Comparison of ENCODE assay signal across 1 cellular context in the genomic region with DNA sequence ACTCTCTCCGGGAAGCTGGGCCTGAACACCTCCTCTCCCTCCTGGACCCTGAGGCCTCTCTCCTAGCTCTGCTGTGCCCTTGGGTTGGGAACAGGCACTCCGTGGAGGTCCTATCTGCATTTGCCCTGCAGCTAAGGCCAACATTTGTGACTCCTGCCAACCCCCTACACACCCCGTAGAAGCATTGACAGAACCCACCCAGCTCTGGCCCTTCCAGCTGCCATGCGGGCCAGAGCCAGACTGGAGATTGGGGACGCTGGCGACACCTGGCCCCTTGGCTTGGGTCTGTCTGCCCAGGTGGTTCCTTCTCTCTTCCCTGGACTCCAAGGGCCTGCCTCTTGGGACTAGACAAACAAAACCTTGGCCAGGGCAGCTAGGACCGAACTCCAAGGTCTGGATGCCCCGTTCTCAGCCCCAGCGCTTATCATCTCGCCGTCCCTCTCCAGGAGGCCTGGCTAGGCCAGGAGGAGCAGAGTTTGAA.
TF ChIP-seq lines count a peak whose summit lies in the region.

No MANE protein-coding gene starts in this region.

TF ChIP-seq in HepG2, 621 proteins besides CTCF, POLR2A, EP300 and RAD21 (continued from another document and continues in another):
- TF ChIP-seq MEF2D (CRISPR knock-in tag; IDR thresholded peaks at IDR 0.05), result no peak; the same call in 1 of the 2 replicates
- 0 out of 2 replicates have a peak, but pooled peaks have one; percentile 25 for TF ChIP-seq ZNF616 (CRISPR knock-in tag; IDR thresholded peaks at IDR 0.05; ENCODE audit: low read depth)
- TF ChIP-seq NFIC (IDR thresholded peaks at IDR 0.05; ENCODE audit: low read length), result no peak
- TF ChIP-seq ZNF276 (CRISPR knock-in tag; IDR thresholded peaks at IDR 0.05; ENCODE audit: low read depth), result no peak
- no peak for TF ChIP-seq ARNTL (CRISPR knock-in tag; IDR thresholded peaks at IDR 0.05)
- TF ChIP-seq HNRNPL (IDR thresholded peaks at IDR 0.05; ENCODE audit: low read depth, low read length), result 0 out of 2 replicates have a peak, but pooled peaks have one; percentile 46
- TF ChIP-seq, protein P1, sequence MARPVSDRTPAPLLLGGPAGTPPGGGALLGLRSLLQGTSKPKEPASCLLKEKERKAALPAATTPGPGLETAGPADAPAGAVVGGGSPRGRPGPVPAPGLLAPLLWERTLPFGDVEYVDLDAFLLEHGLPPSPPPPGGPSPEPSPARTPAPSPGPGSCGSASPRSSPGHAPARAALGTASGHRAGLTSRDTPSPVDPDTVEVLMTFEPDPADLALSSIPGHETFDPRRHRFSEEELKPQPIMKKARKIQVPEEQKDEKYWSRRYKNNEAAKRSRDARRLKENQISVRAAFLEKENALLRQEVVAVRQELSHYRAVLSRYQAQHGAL (CRISPR knock-in tag; IDR thresholded peaks at IDR 0.05; ENCODE audit: not compliant biosample characterization), result no peak
- no peak; the same call in 1 of the 2 replicates for TF ChIP-seq STAG1 (CRISPR knock-in tag; IDR thresholded peaks at IDR 0.05)
- TF ChIP-seq, protein P2, sequence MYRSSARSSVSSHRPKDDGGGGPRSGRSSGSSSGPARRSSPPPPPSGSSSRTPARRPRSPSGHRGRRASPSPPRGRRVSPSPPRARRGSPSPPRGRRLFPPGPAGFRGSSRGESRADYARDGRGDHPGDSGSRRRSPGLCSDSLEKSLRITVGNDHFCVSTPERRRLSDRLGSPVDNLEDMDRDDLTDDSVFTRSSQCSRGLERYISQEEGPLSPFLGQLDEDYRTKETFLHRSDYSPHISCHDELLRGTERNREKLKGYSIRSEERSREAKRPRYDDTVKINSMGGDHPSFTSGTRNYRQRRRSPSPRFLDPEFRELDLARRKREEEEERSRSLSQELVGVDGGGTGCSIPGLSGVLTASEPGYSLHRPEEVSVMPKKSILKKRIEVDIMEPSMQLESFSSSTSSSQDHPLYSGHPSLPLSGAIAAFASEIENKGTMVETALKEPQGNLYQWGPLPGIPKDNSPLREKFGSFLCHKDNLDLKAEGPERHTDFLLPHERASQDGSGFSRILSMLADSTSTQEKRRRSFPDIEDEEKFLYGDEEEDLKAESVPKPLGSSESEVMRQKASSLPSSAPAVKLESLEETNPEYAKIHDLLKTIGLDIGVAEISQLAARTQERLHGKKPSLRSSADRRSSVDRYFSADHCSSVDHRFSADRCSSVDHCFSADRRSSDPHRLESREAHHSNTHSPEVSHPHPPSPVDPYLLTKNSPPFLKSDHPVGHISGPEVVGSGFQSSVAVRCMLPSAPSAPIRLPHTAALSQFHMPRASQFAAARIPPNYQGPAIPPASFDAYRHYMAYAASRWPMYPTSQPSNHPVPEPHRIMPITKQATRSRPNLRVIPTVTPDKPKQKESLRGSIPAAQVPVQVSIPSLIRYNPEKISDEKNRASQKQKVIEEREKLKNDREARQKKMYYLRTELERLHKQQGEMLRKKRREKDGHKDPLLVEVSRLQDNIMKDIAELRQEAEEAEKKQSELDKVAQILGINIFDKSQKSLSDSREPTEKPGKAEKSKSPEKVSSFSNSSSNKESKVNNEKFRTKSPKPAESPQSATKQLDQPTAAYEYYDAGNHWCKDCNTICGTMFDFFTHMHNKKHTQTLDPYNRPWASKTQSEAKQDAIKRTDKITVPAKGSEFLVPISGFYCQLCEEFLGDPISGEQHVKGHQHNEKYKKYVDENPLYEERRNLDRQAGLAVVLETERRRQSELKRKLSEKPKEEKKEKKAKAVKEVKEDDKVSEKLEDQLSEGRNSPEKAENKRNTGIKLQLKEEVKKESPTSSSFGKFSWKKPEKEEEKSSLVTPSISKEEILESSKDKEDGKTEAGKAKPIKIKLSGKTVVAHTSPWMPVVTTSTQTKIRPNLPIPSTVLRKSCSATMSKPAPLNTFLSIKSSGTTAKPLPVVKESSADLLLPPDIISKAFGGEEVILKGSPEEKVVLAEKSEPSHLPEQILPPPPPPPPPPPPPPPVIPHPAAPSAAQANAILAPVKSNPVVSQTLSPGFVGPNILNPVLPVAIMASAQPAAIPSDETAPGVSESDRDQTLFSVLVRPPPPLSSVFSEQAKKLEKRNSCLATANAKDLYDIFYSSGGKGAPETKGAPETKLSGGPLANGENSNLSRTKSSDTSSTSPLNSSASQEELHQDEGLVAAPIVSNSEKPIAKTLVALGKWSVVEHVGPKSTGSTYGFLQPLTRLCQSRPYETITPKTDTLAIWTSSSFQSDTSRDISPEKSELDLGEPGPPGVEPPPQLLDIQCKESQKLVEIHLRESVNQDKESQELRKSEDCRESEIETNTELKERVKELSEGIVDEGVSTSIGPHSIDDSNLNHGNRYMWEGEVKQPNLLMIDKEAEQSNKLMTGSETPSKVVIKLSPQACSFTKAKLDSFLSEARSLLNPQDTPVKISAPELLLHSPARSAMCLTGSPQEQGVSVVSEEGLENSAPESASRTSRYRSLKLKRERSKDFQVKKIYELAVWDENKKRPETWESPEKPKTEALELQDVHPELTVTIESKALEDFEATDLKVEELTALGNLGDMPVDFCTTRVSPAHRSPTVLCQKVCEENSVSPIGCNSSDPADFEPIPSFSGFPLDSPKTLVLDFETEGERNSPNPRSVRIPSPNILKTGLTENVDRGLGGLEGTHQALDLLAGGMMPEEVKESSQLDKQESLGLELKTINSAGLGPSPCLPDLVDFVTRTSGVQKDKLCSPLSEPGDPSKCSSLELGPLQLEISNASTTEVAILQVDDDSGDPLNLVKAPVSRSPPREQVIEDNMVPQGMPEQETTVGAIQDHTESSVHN (CRISPR knock-in tag; IDR thresholded peaks at IDR 0.05), result peak; percentile 57; the same call in 1 of the 2 replicates
- TF ChIP-seq TARDBP (CRISPR knock-in tag; IDR thresholded peaks at IDR 0.05), result 0 out of 2 replicates have a peak, but pooled peaks have one; percentile 1
- no peak for TF ChIP-seq ATF1 (CRISPR knock-in tag; IDR thresholded peaks at IDR 0.05)
- TF ChIP-seq ZFAT (CRISPR knock-in tag; conservative IDR thresholded peaks at IDR 0.05), result no peak
- TF ChIP-seq DPF2 (CRISPR knock-in tag; IDR thresholded peaks at IDR 0.05; ENCODE audit: borderline replicate concordance, low read depth), result peak; percentile 24; the same call in 1 of the 2 replicates
- no peak for TF ChIP-seq HOXD1 (CRISPR knock-in tag; IDR thresholded peaks at IDR 0.05)
- no peak for TF ChIP-seq PHF5A (CRISPR knock-in tag; IDR thresholded peaks at IDR 0.05; ENCODE audit: low read depth, unreplicated experiment)
- TF ChIP-seq ZC3H4 (CRISPR knock-in tag; IDR thresholded peaks at IDR 0.05; ENCODE audit: borderline replicate concordance), result peak; percentile 66; the same call in 1 of the 2 replicates
- TF ChIP-seq, protein P3, sequence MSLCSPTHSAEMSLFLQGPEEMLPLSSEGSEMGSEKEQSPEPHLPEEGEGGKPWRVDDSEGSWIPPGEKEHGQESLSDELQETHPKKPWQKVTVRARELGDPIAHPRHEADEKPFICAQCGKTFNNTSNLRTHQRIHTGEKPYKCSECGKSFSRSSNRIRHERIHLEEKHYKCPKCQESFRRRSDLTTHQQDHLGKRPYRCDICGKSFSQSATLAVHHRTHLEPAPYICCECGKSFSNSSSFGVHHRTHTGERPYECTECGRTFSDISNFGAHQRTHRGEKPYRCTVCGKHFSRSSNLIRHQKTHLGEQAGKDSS (CRISPR knock-in tag; IDR thresholded peaks at IDR 0.05; ENCODE audit: borderline replicate concordance, low read depth), result peak; percentile 60; the same call in 1 of the 2 replicates
- TF ChIP-seq MYPOP (CRISPR knock-in tag; IDR thresholded peaks at IDR 0.05), result no peak
- peak; percentile 61; the same call in 1 of the 2 replicates for TF ChIP-seq ZNF598 (CRISPR knock-in tag; IDR thresholded peaks at IDR 0.05; ENCODE audit: borderline replicate concordance)
- TF ChIP-seq, protein P4, sequence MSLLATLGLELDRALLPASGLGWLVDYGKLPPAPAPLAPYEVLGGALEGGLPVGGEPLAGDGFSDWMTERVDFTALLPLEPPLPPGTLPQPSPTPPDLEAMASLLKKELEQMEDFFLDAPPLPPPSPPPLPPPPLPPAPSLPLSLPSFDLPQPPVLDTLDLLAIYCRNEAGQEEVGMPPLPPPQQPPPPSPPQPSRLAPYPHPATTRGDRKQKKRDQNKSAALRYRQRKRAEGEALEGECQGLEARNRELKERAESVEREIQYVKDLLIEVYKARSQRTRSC (CRISPR knock-in tag; IDR thresholded peaks at IDR 0.05; ENCODE audit: low read depth), result 0 out of 2 replicates have a peak, but pooled peaks have one; percentile 49
- no peak for TF ChIP-seq BHLHE40 (IDR thresholded peaks at IDR 0.05; ENCODE audit: low read length)
- no peak for TF ChIP-seq POLR2G (IDR thresholded peaks at IDR 0.05; ENCODE audit: low read depth, low read length)
- peak; percentile 74; the same call in 1 of the 2 replicates for TF ChIP-seq KDM5B (CRISPR knock-in tag; IDR thresholded peaks at IDR 0.05; ENCODE audit: borderline replicate concordance)
- TF ChIP-seq ZBTB7A (CRISPR knock-in tag; IDR thresholded peaks at IDR 0.05), result no peak; the same call in 1 of the 2 replicates
- no peak for TF ChIP-seq ZBTB49 (CRISPR knock-in tag; IDR thresholded peaks at IDR 0.05; ENCODE audit: borderline replicate concordance)
- peak; percentile 3; the same call in 1 of the 2 replicates for TF ChIP-seq HDAC1 (CRISPR knock-in tag; IDR thresholded peaks at IDR 0.05)
- no peak for TF ChIP-seq DR1 (CRISPR knock-in tag; IDR thresholded peaks at IDR 0.05)
- no peak for TF ChIP-seq ZNF496 (CRISPR knock-in tag; IDR thresholded peaks at IDR 0.05; ENCODE audit: insufficient replicate concordance)
- peak; percentile 64 for TF ChIP-seq ZFX (CRISPR knock-in tag; IDR thresholded peaks at IDR 0.05; ENCODE audit: low read depth)
- peak; percentile 24; the same call in 1 of the 2 replicates for TF ChIP-seq HNF4A (CRISPR knock-in tag; IDR thresholded peaks at IDR 0.05)
- peak; percentile 48; the same call in 1 of the 2 replicates for TF ChIP-seq PITX1 (CRISPR knock-in tag; IDR thresholded peaks at IDR 0.05)
- TF ChIP-seq, protein P5, sequence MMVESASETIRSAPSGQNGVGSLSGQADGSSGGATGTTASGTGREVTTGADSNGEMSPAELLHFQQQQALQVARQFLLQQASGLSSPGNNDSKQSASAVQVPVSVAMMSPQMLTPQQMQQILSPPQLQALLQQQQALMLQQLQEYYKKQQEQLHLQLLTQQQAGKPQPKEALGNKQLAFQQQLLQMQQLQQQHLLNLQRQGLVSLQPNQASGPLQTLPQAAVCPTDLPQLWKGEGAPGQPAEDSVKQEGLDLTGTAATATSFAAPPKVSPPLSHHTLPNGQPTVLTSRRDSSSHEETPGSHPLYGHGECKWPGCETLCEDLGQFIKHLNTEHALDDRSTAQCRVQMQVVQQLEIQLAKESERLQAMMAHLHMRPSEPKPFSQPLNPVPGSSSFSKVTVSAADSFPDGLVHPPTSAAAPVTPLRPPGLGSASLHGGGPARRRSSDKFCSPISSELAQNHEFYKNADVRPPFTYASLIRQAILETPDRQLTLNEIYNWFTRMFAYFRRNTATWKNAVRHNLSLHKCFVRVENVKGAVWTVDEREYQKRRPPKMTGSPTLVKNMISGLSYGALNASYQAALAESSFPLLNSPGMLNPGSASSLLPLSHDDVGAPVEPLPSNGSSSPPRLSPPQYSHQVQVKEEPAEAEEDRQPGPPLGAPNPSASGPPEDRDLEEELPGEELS (CRISPR knock-in tag; IDR thresholded peaks at IDR 0.05), result peak; percentile 36; the same call in 1 of the 2 replicates
- peak; percentile 19; the same call in 1 of the 2 replicates for TF ChIP-seq UBTF (CRISPR knock-in tag; IDR thresholded peaks at IDR 0.05)
- TF ChIP-seq GTF2F1 (IDR thresholded peaks at IDR 0.05; ENCODE audit: low read length), result no peak
- no peak for TF ChIP-seq ZNF124 (CRISPR knock-in tag; IDR thresholded peaks at IDR 0.05)
- TF ChIP-seq HCFC1 (IDR thresholded peaks at IDR 0.05; ENCODE audit: low read depth, low read length), result no peak
